ENCODE assay signal across 20 cellular contexts in genomic region chr5:102796481-102796880, GRCh38. TPM values are rescaled to one million over a fixed set of nuclear protein-coding genes. Genes with fewer than 3 reads are reported as not detected.
A peak's percentile ranks its signal among the peaks of the same experiment; 100 is the strongest.
DNase-seq lines count a peak whose midpoint lies in the region; ATAC-seq, FAIRE-seq and TF ChIP-seq lines count a peak whose summit lies in the region.
"Had no signal": no experiment of that assay in that cellular context is flagged by ENCODE, and none has a peak within 500 bp of the region (broad histone marks: within the 10 kb centered on the region; RNA-seq: fewer than 3 reads in every experiment).

No MANE protein-coding gene starts in this region.

- H3K9ac ChIP-seq in GM23248 (no peak overlapping the region), HepG2 (ENCODE audit: insufficient read depth, low read depth, low read length) (no peak overlapping the region)

- TF ChIP-seq EP300 in HepG2 (IDR thresholded peaks at IDR 0.05; ENCODE audit: low read depth in 2 of 2, low read length in 2 of 2) (no peak), HepG2 (CRISPR knock-in tag; IDR thresholded peaks at IDR 0.05; ENCODE audit: borderline replicate concordance) (no peak)

- in situ Hi-C loops in GM23248 (cut with MboI), result no loop called here
- in situ Hi-C loops in HepG2 (cut with HindIII; ENCODE audit: extremely low pct_ligation_motif_present, low pct_unique_long_range_greater_than_20kb), result no loop called here

- intact Hi-C loops in A673 (cut with micrococcal nuclease; ENCODE audit: unreplicated experiment), result loop anchor here (5.0 kb wide), 1 partner anchor 176 kb away; no protein-coding TSS in a partner anchor
- intact Hi-C loops in HepG2 (cut with micrococcal nuclease; ENCODE audit: unreplicated experiment), result loop anchor here (10.0 kb wide), 1 partner anchor 212 kb away; no protein-coding TSS in a partner anchor
- intact Hi-C loops in upper lobe of right lung (cut with DNase I), result no loop called here
- intact Hi-C loops in thyroid gland (cut with DNase I), result no loop called here

- TF ChIP-seq CTCF in A673 (conservative IDR thresholded peaks at IDR 0.05; ENCODE audit: low read depth, low read length) (no peak), VCaP (conservative IDR thresholded peaks at IDR 0.05) (no peak), HepG2 (CRISPR knock-in tag; IDR thresholded peaks at IDR 0.05) (no peak), upper lobe of right lung (IDR thresholded peaks at IDR 0.05) (no peak), thyroid gland (IDR thresholded peaks at IDR 0.05) (no peak)

- H3K4me2 ChIP-seq in GM23248 (ENCODE audit: unreplicated experiment) (no peak overlapping the region), HepG2 (ENCODE audit: low read depth, low read length) (peak overlapping the region; percentile 54)

- TF ChIP-seq POLR2A in HepG2 (IDR thresholded peaks at IDR 0.05; ENCODE audit: insufficient read depth in 1 of 2, low read depth in 2 of 2, low read length in 2 of 2) (no peak), thyroid gland (IDR thresholded peaks at IDR 0.05) (no peak)

- CTCF ChIA-PET in A673 (lab: Charles Lee) (no interaction called here), HepG2 (lab: Yijun Ruan, JAX; ENCODE audit: low intra/inter-chr PET ratio, low total read pairs) (no interaction called here)

- peaks cover 76% of the 10 kb centered on the region for H3K4me1 ChIP-seq in A673 (ENCODE audit: insufficient read depth, low read length, poor library complexity, severe bottlenecking)
- H3K4me1 ChIP-seq in GM23248 (ENCODE audit: insufficient read depth), result peaks cover 29% of the 10 kb centered on the region
- H3K4me1 ChIP-seq in HepG2 (ENCODE audit: insufficient read depth, low read length), result peaks cover 42% of the 10 kb centered on the region
- H3K4me1 ChIP-seq in upper lobe of right lung, result peaks cover 23% of the 10 kb centered on the region
- peaks cover 7 to 33% of the 10 kb centered on the region in 2 donors for H3K4me1 ChIP-seq in thyroid gland

- H3K9me2 ChIP-seq in GM23248 (ENCODE audit: insufficient read depth), result no peaks in the 10 kb centered on the region

- no peak for TF ChIP-seq RAD21 in HepG2 (CRISPR knock-in tag; IDR thresholded peaks at IDR 0.05)

- 0 out of 2 replicates have a peak, but pooled peaks cover 7% of the 10 kb centered on the region for H3F3A ChIP-seq in GM23248 (ENCODE audit: insufficient read depth)

- POLR2A ChIA-PET in A673 (lab: Charles Lee; ENCODE audit: low non-redundant PET) (no interaction called here), HepG2 (lab: Yijun Ruan, JAX) (no interaction called here)

- 61 to 70% methylated on average over 2 of the region's 2 CpGs for WGBS in GM23248 (ENCODE audit: low coverage in 1 of 2, low lambda C conversion rate in 2 of 2, missing lambda C conversion rate in 2 of 2), 2 experiments
- 26% methylated on average over 2 of the region's 2 CpGs for WGBS in HepG2 (ENCODE audit: low lambda C conversion rate)
- 87 to 99% methylated on average over 2 of the region's 2 CpGs for WGBS in thyroid gland, 2 donors

- peaks cover 3% of the 10 kb centered on the region; the same call in 1 of the 2 replicates for H4K20me1 ChIP-seq in GM23248 (ENCODE audit: insufficient read depth)
- no peaks in the 10 kb centered on the region for H4K20me1 ChIP-seq in HepG2 (ENCODE audit: insufficient read depth, low read length)

- BruUV-seq in A673 (replicated peaks; lab: Mats Ljungman, UMichigan), result no TSS peak
- BruUV-seq in HepG2 (replicated peaks; lab: Mats Ljungman, UMichigan), result no TSS peak

- H3K9me3 ChIP-seq in A673 (ENCODE audit: low read depth, low read length, poor library complexity, severe bottlenecking) (no peaks in the 10 kb centered on the region), GM23248 (ENCODE audit: low read depth) (no peaks in the 10 kb centered on the region), HepG2 (ENCODE audit: low read length) (no peaks in the 10 kb centered on the region), upper lobe of right lung (no peaks in the 10 kb centered on the region), thyroid gland (no peaks in the 10 kb centered on the region)
- H3K9me3 ChIP-seq: SJSA1, thoracic aorta had no signal

- no peak for DNase-seq in A673 (ENCODE audit: low spot score)
- DNase-seq in GM23248, result peak; percentile 10
- DNase-seq in HepG2 (ENCODE audit: low spot score), result peak; percentile 41
- DNase-seq in upper lobe of right lung, result no peak
- DNase-seq in thyroid gland, result no peak
- no peak for DNase-seq in COR-L47 (lab: John Stamatoyannopoulos, UW)
- no peak for DNase-seq in NCI-H2171 (lab: John Stamatoyannopoulos, UW)
- DNase-seq: activated CD4-positive, alpha-beta T cell treated with anti-CD3 and anti-CD28 coated beads, Interleukin-2, amount 10 ng/mL, durations not matched to agents 7 days and 5 days; activated naive CD4-positive, alpha-beta T cell treated with Interleukin-2 at 50 U/mL for 16 hours; cortex of kidney; head of caudate nucleus; midbrain; occipital lobe had no signal

- H3K79me2 ChIP-seq in GM23248 (ENCODE audit: insufficient read depth) (peaks cover 84% of the 10 kb centered on the region), HepG2 (ENCODE audit: insufficient read depth, low read length) (no peaks in the 10 kb centered on the region)

- H3K36me3 ChIP-seq in A673 (ENCODE audit: insufficient read depth, low read length, poor library complexity, severe bottlenecking) (no peaks in the 10 kb centered on the region), GM23248 (ENCODE audit: low read depth) (no peaks in the 10 kb centered on the region), HepG2 (replicated peaks in 1 of 2; ENCODE audit: control insufficient read depth in 1 of 2, insufficient read depth in 2 of 2, low read length in 2 of 2) (no peaks in the 10 kb centered on the region), upper lobe of right lung (no peaks in the 10 kb centered on the region), thyroid gland (no peaks in the 10 kb centered on the region)
- H3K36me3 ChIP-seq: SJSA1, thoracic aorta had no signal

- no peak overlapping the region for H3K4me3 ChIP-seq in A673 (ENCODE audit: low read depth, low read length, poor library complexity, severe bottlenecking)
- no peak overlapping the region for H3K4me3 ChIP-seq in GM23248
- no peak overlapping the region; a peak in 1 of 6 replicates for H3K4me3 ChIP-seq in HepG2 (replicated peaks in 1 of 3; ENCODE audit: insufficient read depth in 1 of 3, low read depth in 2 of 3, low read length in 3 of 3)
- no peak overlapping the region for H3K4me3 ChIP-seq in upper lobe of right lung
- no peak overlapping the region for H3K4me3 ChIP-seq in thyroid gland (replicated peaks in 1 of 3)
- H3K4me3 ChIP-seq: K562, SJSA1, skin epidermis, thoracic aorta had no signal

- no peaks in the 10 kb centered on the region for H3K27me3 ChIP-seq in A673 (replicated peaks; ENCODE audit: insufficient read depth, low read depth, low read length, poor library complexity)
- no peaks in the 10 kb centered on the region for H3K27me3 ChIP-seq in GM23248 (replicated peaks; ENCODE audit: insufficient read depth)
- H3K27me3 ChIP-seq in HepG2 (ENCODE audit: control insufficient read depth in 1 of 2, insufficient read depth in 2 of 2, low read length in 2 of 2), result no peaks in the 10 kb centered on the region
- no peaks in the 10 kb centered on the region for H3K27me3 ChIP-seq in upper lobe of right lung
- no peaks in the 10 kb centered on the region for H3K27me3 ChIP-seq in thyroid gland
- H3K27me3 ChIP-seq: SJSA1 had no signal

- H2AFZ ChIP-seq in GM23248, result no peak overlapping the region
- H2AFZ ChIP-seq in HepG2 (ENCODE audit: low read length), result no peak overlapping the region

- FAIRE-seq in HepG2 (lab: Jason Lieb, UNC), result no peak
- FAIRE-seq: K562, keratinocyte had no signal

- peak overlapping the region; percentile 4 for H3K27ac ChIP-seq in A673 (ENCODE audit: low read depth, low read length, poor library complexity, severe bottlenecking)
- no peak overlapping the region for H3K27ac ChIP-seq in GM23248
- peak overlapping the region; percentile 39; the same call in 1 of the 2 replicates for H3K27ac ChIP-seq in VCaP
- H3K27ac ChIP-seq in HepG2 (ENCODE audit: extremely low read length, insufficient read depth, low read length), result peak overlapping the region; percentile 21
- H3K27ac ChIP-seq in upper lobe of right lung, result no peak overlapping the region
- H3K27ac ChIP-seq in thyroid gland, result no peak overlapping the region
- H3K27ac ChIP-seq: SJSA1, skin epidermis, thoracic aorta had no signal

- peak; percentile 26 for ATAC-seq in HepG2
- ATAC-seq in upper lobe of right lung, result no peak
- ATAC-seq: K562 had no signal

RNA-seq across cellular contexts. Expression of gene PAM, which starts 41.4 kb away (rescaled TPM):
- 185 and 190 TPM in 2 replicates for total RNA-seq in A673 (2021)
- 460 and 499 TPM in 2 replicates for total RNA-seq in GM23248 (2014; rRNA removed; shearing (Covaris generic))
- polyA plus RNA-seq in GM23248 (2016; fragmentation: Nextera tagmentation; extraction: Ambion mirVana), result 429 and 430 TPM in 2 replicates
- total RNA-seq in HepG2 (2016; rRNA removed; fragmentation: Illumina TruSeq; extraction: Trizol), result 14.5 and 20.2 TPM in 2 replicates
- 2.9 and 4.1 TPM in 2 replicates for total RNA-seq in HepG2 (2016; cell fraction: cytosol; rRNA removed; fragmentation: Illumina TruSeq; extraction: Trizol; ENCODE audit: low read depth)
- 15.9 and 21.2 TPM in 2 replicates for total RNA-seq in HepG2 (2016; cell fraction: insoluble cytoplasmic fraction; rRNA removed; fragmentation: Illumina TruSeq; extraction: Trizol)
- 11.0 and 12.0 TPM in 2 replicates for total RNA-seq in HepG2 (2016; cell fraction: membrane; rRNA removed; fragmentation: Illumina TruSeq; extraction: Trizol)
- total RNA-seq in HepG2 (2016; cell fraction: nucleus; rRNA removed; fragmentation: Illumina TruSeq; extraction: Trizol), result 26.2 and 31.9 TPM in 2 replicates
- 65.9 and 79.1 TPM in 2 replicates for polyA plus RNA-seq in HepG2 (2011; rRNA removed)
- polyA plus RNA-seq in HepG2 (2011; cell fraction: cytosol; rRNA removed), result 32.9 and 50.9 TPM in 2 replicates
- polyA plus RNA-seq in HepG2 (2011; cell fraction: nucleus; rRNA removed), result 21.8 and 24.3 TPM in 2 replicates
- polyA plus RNA-seq in HepG2 (2012), result 45.1 and 59.9 TPM in 2 replicates
- 2.9 TPM in 2 replicates for polyA plus RNA-seq in HepG2 (2016; cell fraction: cytosol; fragmentation: Illumina TruSeq; extraction: Trizol; ENCODE audit: low read depth)
- polyA plus RNA-seq in HepG2 (2016; cell fraction: insoluble cytoplasmic fraction; fragmentation: Illumina TruSeq; extraction: Trizol; ENCODE audit: low read depth), result 13.7 and 15.8 TPM in 2 replicates
- polyA plus RNA-seq in HepG2 (2016; cell fraction: membrane; fragmentation: Illumina TruSeq; extraction: Trizol; ENCODE audit: low read depth), result 7.8 and 9.1 TPM in 2 replicates
- polyA plus RNA-seq in HepG2 (2016; cell fraction: nucleus; fragmentation: Illumina TruSeq; extraction: Trizol; ENCODE audit: insufficient read depth, low read depth), result 28.2 and 31.3 TPM in 2 replicates
- 90.8 and 98.2 TPM in 2 replicates for polyA minus RNA-seq in HepG2 (2011; rRNA and poly(A)+ RNA removed; ENCODE audit: low replicate concordance)
- 38.8 and 52.7 TPM in 2 replicates for polyA minus RNA-seq in HepG2 (2011; cell fraction: cytosol; rRNA and poly(A)+ RNA removed)
- 80.4 and 84.7 TPM in 2 replicates for polyA minus RNA-seq in HepG2 (2011; cell fraction: nucleus; rRNA and poly(A)+ RNA removed)
- total RNA-seq in upper lobe of right lung, result 227 TPM
- total RNA-seq in thyroid gland, result 100 to 1,000 TPM; 175 to 250 (median 202) TPM
- total RNA-seq: OCI-LY7 had no signal

Comparison
In these comparisons a context has a peak if more than half of its experiments do, and no peak if none do; other contexts are left out.
1. DNase-seq: peak in GM23248 (single experiment) and HepG2 (single experiment); none in A673 (single experiment), upper lobe of right lung (single experiment), thyroid gland (0 of 2), COR-L47 (single experiment) and NCI-H2171 (single experiment).
2. H3K27ac ChIP-seq: peak in A673 (single experiment), VCaP (single experiment) and HepG2 (single experiment); none in GM23248 (single experiment), upper lobe of right lung (single experiment) and thyroid gland (0 of 3).
3. intact Hi-C loops: an anchor here in A673 (5.0 kb wide) and HepG2 (10.0 kb wide); none called in upper lobe of right lung and thyroid gland.